ENCODE assay signal across 8 cellular contexts in genomic region chr7:98107313-98107691, GRCh38. TPM values are rescaled to one million over a fixed set of nuclear protein-coding genes. Genes with fewer than 3 reads are reported as not detected.
A peak's percentile ranks its signal among the peaks of the same experiment; 100 is the strongest.
DNase-seq lines count a peak whose midpoint lies in the region; ATAC-seq and TF ChIP-seq lines count a peak whose summit lies in the region.

No MANE protein-coding gene starts in this region.

- no peak for TF ChIP-seq POLR2A in erythroblast (IDR thresholded peaks at IDR 0.05; ENCODE audit: low read length)

- H3K4me1 Mint-ChIP-seq in HFFc6 (ENCODE audit: low read depth) = peaks cover 20% of the 10 kb centered on the region
- peaks cover 26% of the 10 kb centered on the region for H3K4me1 Mint-ChIP-seq in T-helper 17 cell
- H3K4me1 Mint-ChIP-seq in nephron progenitor cell = peaks cover 37% of the 10 kb centered on the region

- ATAC-seq in T-helper 17 cell (no peak), GM18520 (IDR thresholded peaks at IDR 0.05; ENCODE audit: unreplicated experiment) (no peak), GM21576 (IDR thresholded peaks at IDR 0.05; ENCODE audit: unreplicated experiment) (no peak)

- H3K36me3 Mint-ChIP-seq in HFFc6 (ENCODE audit: low read depth) (0 out of 2 replicates have a peak, but pooled peaks cover under 1% of the 10 kb centered on the region), T-helper 17 cell (ENCODE audit: low read depth) (no peaks in the 10 kb centered on the region), nephron progenitor cell (ENCODE audit: low read depth) (peaks cover under 1% of the 10 kb centered on the region)

- DNase-seq in DMS79 (lab: John Stamatoyannopoulos, UW) (peak; percentile 23), HFFc6 (no peak), T-helper 17 cell (peak in 2 of 3 donors; percentile 28 to 40), erythroblast (lab: John Stamatoyannopoulos, UW) (peak; percentile 65 to 77), nephron progenitor cell (peak; percentile 44), inferior parietal cortex (ENCODE audit: extremely low spot score) (no peak)

- H3K27ac Mint-ChIP-seq in HFFc6 = peak overlapping the region; percentile 46
- H3K27ac Mint-ChIP-seq in T-helper 17 cell = peak overlapping the region; percentile 67
- H3K27ac Mint-ChIP-seq in nephron progenitor cell = no peak overlapping the region

- no peaks in the 10 kb centered on the region for H3K9me3 ChIP-seq in T-helper 17 cell (ENCODE audit: control insufficient read depth, low read length, poor library complexity, severe bottlenecking)

- TF ChIP-seq CTCF in HFFc6 (IDR thresholded peaks at IDR 0.05) (no peak), nephron progenitor cell (IDR thresholded peaks at IDR 0.05) (no peak)

- H3K9me3 Mint-ChIP-seq in HFFc6 (no peaks in the 10 kb centered on the region), nephron progenitor cell (peaks cover 6% of the 10 kb centered on the region)

- peak overlapping the region; percentile 90 for H3K4me3 Mint-ChIP-seq in HFFc6
- H3K4me3 Mint-ChIP-seq in T-helper 17 cell = peak overlapping the region; percentile 97
- peak overlapping the region; percentile 96 for H3K4me3 Mint-ChIP-seq in nephron progenitor cell

- H3K27me3 Mint-ChIP-seq in HFFc6 (ENCODE audit: insufficient read depth) (no peaks in the 10 kb centered on the region; the same call in 1 of the 2 replicates), T-helper 17 cell (peaks cover 6% of the 10 kb centered on the region), nephron progenitor cell (ENCODE audit: low read depth, poor library complexity) (peaks cover 10% of the 10 kb centered on the region)

RNA-seq across cellular contexts. Expression of gene LMTK2, which starts 0.6 kb away (rescaled TPM):
- total RNA-seq in HFFc6 (2021; fragmentation: NEBNext Ultra II Directional; extraction: Animal tissue kit (Norgen Biotek cat#: 25700)) = 10 to 100 TPM in 3 of 6 experiments, 1 to 10 TPM in 3; 9.2 to 13.5 (median 10.0) TPM
- 10 to 100 TPM; 16.6 to 35.0 TPM for total RNA-seq in T-helper 17 cell

Comparison
In these comparisons a context has a peak if more than half of its experiments do, and no peak if none do; other contexts are left out.
1. DNase-seq: peak in DMS79 (single experiment), T-helper 17 cell (2 of 3), erythroblast (2 of 2) and nephron progenitor cell (single experiment); none in HFFc6 (single experiment) and inferior parietal cortex (single experiment).
2. Peak in every context shown above with its lines, with median percentiles within 50 percentile points of each other: H3K4me3 Mint-ChIP-seq.